ENCODE assay signal across 17 cellular contexts in genomic region chr16:88378836-88379693, GRCh38. TPM values are rescaled to one million over a fixed set of nuclear protein-coding genes. Genes with fewer than 3 reads are reported as not detected.
DNase-seq lines count a peak whose midpoint lies in the region; ATAC-seq and TF ChIP-seq lines count a peak whose summit lies in the region.
"Had no signal": no experiment of that assay in that cellular context is flagged by ENCODE, and none has a peak within 500 bp of the region (broad histone marks: within the 10 kb centered on the region; RNA-seq: fewer than 3 reads in every experiment).

No MANE protein-coding gene starts in this region.

- H3K27ac ChIP-seq in lower lobe of right lung (no peak overlapping the region), upper lobe of right lung (no peak overlapping the region), endodermal cell (ENCODE audit: low read depth, low read length) (no peak overlapping the region)

- H3K4me1 ChIP-seq in lower lobe of right lung (peaks cover 13% of the 10 kb centered on the region), upper lobe of right lung (peaks cover 4% of the 10 kb centered on the region), endodermal cell (ENCODE audit: control insufficient read depth, insufficient read depth, low read length) (no peaks in the 10 kb centered on the region)

- H3K27me3 ChIP-seq in lower lobe of right lung (ENCODE audit: low read depth) (peaks cover 27% of the 10 kb centered on the region), upper lobe of right lung (peaks cover 12% of the 10 kb centered on the region), endodermal cell (ENCODE audit: control insufficient read depth, insufficient read depth, low read length, poor library complexity, severe bottlenecking) (peaks cover 27% of the 10 kb centered on the region)

- DNase-seq in Right ventricle myocardium inferior (ENCODE audit: missing footprints) (peak; percentile 22), left cardiac atrium (no peak), glutamatergic neuron (peak; percentile 13), lower lobe of right lung (peak; percentile 31), upper lobe of right lung (peak; percentile 61), NOMO-1 treated with DMSO at 0.1 percent for 48 hours (lab: John Stamatoyannopoulos, UW; ENCODE audit: unreplicated experiment) (no peak), endodermal cell (no peak)
- DNase-seq: C1 segment of cervical spinal cord; DMS153; NCI-H1048; NCI-H69; NK-92 treated with Interleukin-12 subunit alpha and Interleukin-12 subunit beta, amount 100 ng/mL, for 24 hours; PC-3 had no signal

- no peak for TF ChIP-seq CTCF in glutamatergic neuron (IDR thresholded peaks at IDR 0.05; ENCODE audit: partially characterized antibody, unreplicated experiment)
- no peak for TF ChIP-seq CTCF in lower lobe of right lung (IDR thresholded peaks at IDR 0.05)
- TF ChIP-seq CTCF in upper lobe of right lung (IDR thresholded peaks at IDR 0.05): no peak
- TF ChIP-seq CTCF in endodermal cell (conservative IDR thresholded peaks at IDR 0.05): no peak

- H3K4me3 ChIP-seq in lower lobe of right lung (no peak overlapping the region), upper lobe of right lung (no peak overlapping the region), endodermal cell (ENCODE audit: low read length) (no peak overlapping the region)
- H3K4me3 ChIP-seq: GM12878, HAP-1, K562 had no signal

- H3K9me3 Mint-ChIP-seq in glutamatergic neuron (ENCODE audit: unreplicated experiment) (no peaks in the 10 kb centered on the region), endodermal cell (no peaks in the 10 kb centered on the region)

- ATAC-seq in Right ventricle myocardium inferior (no peak), left cardiac atrium (no peak), lower lobe of right lung (no peak), upper lobe of right lung (no peak), HG02623 (IDR thresholded peaks at IDR 0.05; ENCODE audit: unreplicated experiment) (no peak)
- ATAC-seq: GM12878, K562, PC-3 had no signal

- H3K36me3 Mint-ChIP-seq in glutamatergic neuron (ENCODE audit: unreplicated experiment): no peaks in the 10 kb centered on the region
- no peaks in the 10 kb centered on the region for H3K36me3 Mint-ChIP-seq in endodermal cell (ENCODE audit: low read depth)

- intact Hi-C loops in Right ventricle myocardium inferior (cut with DNase I) (no loop called here), left cardiac atrium (cut with DNase I) (no loop called here), lower lobe of right lung (cut with DNase I) (no loop called here), upper lobe of right lung (cut with DNase I) (no loop called here)

- H3K27ac Mint-ChIP-seq in glutamatergic neuron (ENCODE audit: unreplicated experiment): no peak overlapping the region
- H3K27ac Mint-ChIP-seq in endodermal cell: no peak overlapping the region

- peaks cover under 1% of the 10 kb centered on the region for H3K27me3 Mint-ChIP-seq in glutamatergic neuron (ENCODE audit: unreplicated experiment)
- peaks cover 3% of the 10 kb centered on the region for H3K27me3 Mint-ChIP-seq in endodermal cell (ENCODE audit: insufficient read depth)

- H3K4me1 Mint-ChIP-seq in glutamatergic neuron (ENCODE audit: low read depth, unreplicated experiment): peaks cover 5% of the 10 kb centered on the region
- peaks cover 3% of the 10 kb centered on the region for H3K4me1 Mint-ChIP-seq in endodermal cell

- H3K9me3 ChIP-seq in lower lobe of right lung (no peaks in the 10 kb centered on the region), upper lobe of right lung (no peaks in the 10 kb centered on the region), endodermal cell (ENCODE audit: control insufficient read depth, low read length) (no peaks in the 10 kb centered on the region)
- H3K9me3 ChIP-seq: HAP-1 had no signal

- H3K9ac ChIP-seq in endodermal cell (ENCODE audit: extremely low read depth, low read length, poor library complexity, severe bottlenecking): no peak overlapping the region

- H3K4me3 Mint-ChIP-seq in glutamatergic neuron (ENCODE audit: unreplicated experiment) (no peak overlapping the region), endodermal cell (no peak overlapping the region)

- WGBS in endodermal cell (ENCODE audit: insufficient coverage in 1 of 2, insufficient read length in 1 of 2), 2 experiments: 87 to 94% methylated on average over 19 to 25 of the region's 25 CpGs

- H3K36me3 ChIP-seq in lower lobe of right lung: no peaks in the 10 kb centered on the region
- H3K36me3 ChIP-seq in upper lobe of right lung: no peaks in the 10 kb centered on the region
- no peaks in the 10 kb centered on the region for H3K36me3 ChIP-seq in endodermal cell (ENCODE audit: control insufficient read depth, insufficient read depth, low read length)
- H3K36me3 ChIP-seq: HAP-1 had no signal

RNA-seq across cellular contexts. Expression of gene ZNF469, which starts 3.7 kb away (rescaled TPM):
- total RNA-seq in Right ventricle myocardium inferior: 0.92 TPM
- total RNA-seq in left cardiac atrium: 1 to 10 TPM in 1 of 2 donors, under 1 TPM in 1; 0.65 to 1.7 TPM
- total RNA-seq in glutamatergic neuron (ENCODE audit: unreplicated experiment): 0.56 TPM
- total RNA-seq in lower lobe of right lung: 2.0 TPM
- 2.1 TPM for total RNA-seq in upper lobe of right lung
- total RNA-seq in endodermal cell: 1 to 10 TPM in 1 of 2 donors, under 1 TPM in 1; 0.68 to 4.7 TPM
- polyA plus RNA-seq in endodermal cell (2013, experiment 1 of 2): 0.53 TPM
- polyA plus RNA-seq in endodermal cell (2013, experiment 2 of 2): 0.46 TPM

Comparison
In these comparisons a context has a peak if more than half of its experiments do, and no peak if none do; other contexts are left out.
1. DNase-seq: peak in Right ventricle myocardium inferior (single experiment), glutamatergic neuron (single experiment), lower lobe of right lung (single experiment) and upper lobe of right lung (single experiment); none in left cardiac atrium (single experiment), NOMO-1 treated with DMSO at 0.1 percent for 48 hours (single experiment) and endodermal cell (single experiment).